1 cellular context compared by ENCODE assay signal in genomic region chr4:70925899-70926635, GRCh38.
TF ChIP-seq lines count a peak whose summit lies in the region.

No MANE protein-coding gene starts in this region.

TF ChIP-seq in SK-N-SH treated with all-trans-retinoic acid at 6 μM for 48 hours, 23 proteins besides CTCF, POLR2A, EP300 and RAD21 (continued from another document):
- TF ChIP-seq CSRNP3 (CRISPR knock-in tag; IDR thresholded peaks at IDR 0.05) (no peak), BACH2 (CRISPR knock-in tag; IDR thresholded peaks at IDR 0.05; ENCODE audit: borderline replicate concordance) (no peak)
